In genomic region chr1:29445330-29445729, GRCh38 we compare ENCODE assay signal across 23 cellular contexts.
"Had no signal": no experiment of that assay in that cellular context is flagged by ENCODE, and none has a peak within 500 bp of the region (broad histone marks: within the 10 kb centered on the region; RNA-seq: fewer than 3 reads in every experiment).

No MANE protein-coding gene starts in this region.

- H3K27ac ChIP-seq: breast epithelium had no signal

- H3K4me1 ChIP-seq: breast epithelium had no signal

- H3K36me3 ChIP-seq: breast epithelium, MG63 had no signal

- DNase-seq: activated CD4-positive, alpha-beta T cell treated with anti-CD3 and anti-CD28 coated beads for 4 hours; activated CD8-positive, alpha-beta memory T cell treated with anti-CD3 and anti-CD28 coated beads, Interleukin-2, amount 50 U/mL, for 4 hours; activated CD8-positive, alpha-beta T cell treated with anti-CD3 and anti-CD28 coated beads for 36 hours; activated gamma-delta T cell treated with Interleukin-2 at 50 U/mL for 16 hours; activated T-cell treated with anti-CD3 and anti-CD28 coated beads, Interleukin-2, amount 50 U/mL, for 72 hours; aorta; MG63; MV-4-11; NCI-H1105; NCI-H1436; NCI-H1694 treated with DMSO at 0.1 percent for 48 hours; NCI-H2081; NCI-H510A treated with DMSO at 0.1 percent for 48 hours; NCI-H69; NK-92 treated with Interleukin-12 subunit alpha and Interleukin-12 subunit beta, amount 100 ng/mL, for 24 hours; OCI-M1; RPMI8226; SK-N-SH; T-helper 1 cell had no signal

- H3K4me3 ChIP-seq: breast epithelium, MG63 had no signal

- H3K9me3 ChIP-seq: breast epithelium, MG63, SK-N-SH had no signal

- H3K9ac ChIP-seq: SK-N-SH had no signal

- ATAC-seq: activated CD4-positive, CD25-positive, alpha-beta regulatory T cell treated with anti-CD3 and anti-CD28 coated beads, Interleukin-2, amount 50 U/mL, for 24 hours; activated CD8-positive, alpha-beta T cell treated with anti-CD3 and anti-CD28 coated beads for 36 hours; activated T-cell treated with anti-CD3 and anti-CD28 coated beads, Interleukin-2, amount 50 U/mL, for 72 hours; Panc1; Right ventricle myocardium inferior had no signal

- H3K27me3 ChIP-seq: breast epithelium had no signal

- H3K4me2 ChIP-seq: SK-N-SH had no signal
